ENCODE assay signal across 1 cellular context in the genomic region with DNA sequence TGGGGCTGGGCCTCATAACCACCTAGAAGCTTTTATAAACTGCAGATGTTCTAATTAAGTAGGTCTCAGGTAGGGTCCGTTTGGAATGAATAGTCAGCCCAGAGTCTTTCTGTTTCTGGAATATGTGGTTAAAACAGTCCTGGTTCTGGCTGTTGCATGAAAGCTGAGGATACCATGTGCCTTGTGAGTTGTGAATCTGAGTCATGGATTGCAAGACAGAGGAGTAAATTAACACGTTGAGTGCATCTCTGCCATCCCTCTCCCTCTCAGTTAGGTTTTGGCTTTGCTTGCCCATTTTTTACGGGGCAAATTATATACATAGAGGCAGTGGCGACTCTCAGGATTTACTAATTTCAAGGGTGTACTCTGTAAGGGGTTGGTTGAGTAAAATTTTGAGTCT.
TF ChIP-seq lines count a peak whose summit lies in the region.

No MANE protein-coding gene starts in this region.

TF ChIP-seq in GM12878, 131 proteins besides CTCF, POLR2A, EP300 and RAD21 (continued from another document):
- TF ChIP-seq, protein P1, sequence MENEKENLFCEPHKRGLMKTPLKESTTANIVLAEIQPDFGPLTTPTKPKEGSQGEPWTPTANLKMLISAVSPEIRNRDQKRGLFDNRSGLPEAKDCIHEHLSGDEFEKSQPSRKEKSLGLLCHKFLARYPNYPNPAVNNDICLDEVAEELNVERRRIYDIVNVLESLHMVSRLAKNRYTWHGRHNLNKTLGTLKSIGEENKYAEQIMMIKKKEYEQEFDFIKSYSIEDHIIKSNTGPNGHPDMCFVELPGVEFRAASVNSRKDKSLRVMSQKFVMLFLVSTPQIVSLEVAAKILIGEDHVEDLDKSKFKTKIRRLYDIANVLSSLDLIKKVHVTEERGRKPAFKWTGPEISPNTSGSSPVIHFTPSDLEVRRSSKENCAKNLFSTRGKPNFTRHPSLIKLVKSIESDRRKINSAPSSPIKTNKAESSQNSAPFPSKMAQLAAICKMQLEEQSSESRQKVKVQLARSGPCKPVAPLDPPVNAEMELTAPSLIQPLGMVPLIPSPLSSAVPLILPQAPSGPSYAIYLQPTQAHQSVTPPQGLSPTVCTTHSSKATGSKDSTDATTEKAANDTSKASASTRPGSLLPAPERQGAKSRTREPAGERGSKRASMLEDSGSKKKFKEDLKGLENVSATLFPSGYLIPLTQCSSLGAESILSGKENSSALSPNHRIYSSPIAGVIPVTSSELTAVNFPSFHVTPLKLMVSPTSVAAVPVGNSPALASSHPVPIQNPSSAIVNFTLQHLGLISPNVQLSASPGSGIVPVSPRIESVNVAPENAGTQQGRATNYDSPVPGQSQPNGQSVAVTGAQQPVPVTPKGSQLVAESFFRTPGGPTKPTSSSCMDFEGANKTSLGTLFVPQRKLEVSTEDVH (IDR thresholded peaks at IDR 0.05; ENCODE audit: low read depth, partially characterized antibody): no peak
- TF ChIP-seq HDAC2 (IDR thresholded peaks at IDR 0.05) (no peak), ZNF592 (IDR thresholded peaks at IDR 0.05) (no peak), NFIC (IDR thresholded peaks at IDR 0.05; ENCODE audit: low read depth, low read length) (0 out of 2 replicates have a peak, but pooled peaks have one; percentile 10), ATF7 (IDR thresholded peaks at IDR 0.05; ENCODE audit: low read depth) (0 out of 2 replicates have a peak, but pooled peaks have one; percentile 9), ZNF24 (IDR thresholded peaks at IDR 0.05) (no peak), TAF1 (IDR thresholded peaks at IDR 0.05; ENCODE audit: borderline replicate concordance, low read depth, low read length) (no peak), FOXM1 (IDR thresholded peaks at IDR 0.05; ENCODE audit: low read depth, low read length) (no peak), GATAD2B (conservative IDR thresholded peaks at IDR 0.05; ENCODE audit: low read depth) (0 out of 2 replicates have a peak, but pooled peaks have one; percentile 4), JUNB (IDR thresholded peaks at IDR 0.05) (no peak), MLLT1 (IDR thresholded peaks at IDR 0.05) (no peak), SMARCA5 (IDR thresholded peaks at IDR 0.05) (peak; percentile 36; the same call in 1 of the 2 replicates), ZNF384 (IDR thresholded peaks at IDR 0.05; ENCODE audit: borderline replicate concordance, low read depth, low read length) (no peak), SMAD5 (IDR thresholded peaks at IDR 0.05; ENCODE audit: low read depth) (no peak), NFYA (IDR thresholded peaks at IDR 0.05; ENCODE audit: borderline replicate concordance, low read depth, low read length) (no peak), SREBF2 (IDR thresholded peaks at IDR 0.05; ENCODE audit: low read length) (no peak)
- TF ChIP-seq, protein P2, sequence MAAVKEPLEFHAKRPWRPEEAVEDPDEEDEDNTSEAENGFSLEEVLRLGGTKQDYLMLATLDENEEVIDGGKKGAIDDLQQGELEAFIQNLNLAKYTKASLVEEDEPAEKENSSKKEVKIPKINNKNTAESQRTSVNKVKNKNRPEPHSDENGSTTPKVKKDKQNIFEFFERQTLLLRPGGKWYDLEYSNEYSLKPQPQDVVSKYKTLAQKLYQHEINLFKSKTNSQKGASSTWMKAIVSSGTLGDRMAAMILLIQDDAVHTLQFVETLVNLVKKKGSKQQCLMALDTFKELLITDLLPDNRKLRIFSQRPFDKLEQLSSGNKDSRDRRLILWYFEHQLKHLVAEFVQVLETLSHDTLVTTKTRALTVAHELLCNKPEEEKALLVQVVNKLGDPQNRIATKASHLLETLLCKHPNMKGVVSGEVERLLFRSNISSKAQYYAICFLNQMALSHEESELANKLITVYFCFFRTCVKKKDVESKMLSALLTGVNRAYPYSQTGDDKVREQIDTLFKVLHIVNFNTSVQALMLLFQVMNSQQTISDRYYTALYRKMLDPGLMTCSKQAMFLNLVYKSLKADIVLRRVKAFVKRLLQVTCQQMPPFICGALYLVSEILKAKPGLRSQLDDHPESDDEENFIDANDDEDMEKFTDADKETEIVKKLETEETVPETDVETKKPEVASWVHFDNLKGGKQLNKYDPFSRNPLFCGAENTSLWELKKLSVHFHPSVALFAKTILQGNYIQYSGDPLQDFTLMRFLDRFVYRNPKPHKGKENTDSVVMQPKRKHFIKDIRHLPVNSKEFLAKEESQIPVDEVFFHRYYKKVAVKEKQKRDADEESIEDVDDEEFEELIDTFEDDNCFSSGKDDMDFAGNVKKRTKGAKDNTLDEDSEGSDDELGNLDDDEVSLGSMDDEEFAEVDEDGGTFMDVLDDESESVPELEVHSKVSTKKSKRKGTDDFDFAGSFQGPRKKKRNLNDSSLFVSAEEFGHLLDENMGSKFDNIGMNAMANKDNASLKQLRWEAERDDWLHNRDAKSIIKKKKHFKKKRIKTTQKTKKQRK (IDR thresholded peaks at IDR 0.05; ENCODE audit: low read depth, low read length): no peak
- TF ChIP-seq, protein P3, sequence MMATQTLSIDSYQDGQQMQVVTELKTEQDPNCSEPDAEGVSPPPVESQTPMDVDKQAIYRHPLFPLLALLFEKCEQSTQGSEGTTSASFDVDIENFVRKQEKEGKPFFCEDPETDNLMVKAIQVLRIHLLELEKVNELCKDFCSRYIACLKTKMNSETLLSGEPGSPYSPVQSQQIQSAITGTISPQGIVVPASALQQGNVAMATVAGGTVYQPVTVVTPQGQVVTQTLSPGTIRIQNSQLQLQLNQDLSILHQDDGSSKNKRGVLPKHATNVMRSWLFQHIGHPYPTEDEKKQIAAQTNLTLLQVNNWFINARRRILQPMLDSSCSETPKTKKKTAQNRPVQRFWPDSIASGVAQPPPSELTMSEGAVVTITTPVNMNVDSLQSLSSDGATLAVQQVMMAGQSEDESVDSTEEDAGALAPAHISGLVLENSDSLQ (IDR thresholded peaks at IDR 0.05): no peak
- TF ChIP-seq, protein P4, sequence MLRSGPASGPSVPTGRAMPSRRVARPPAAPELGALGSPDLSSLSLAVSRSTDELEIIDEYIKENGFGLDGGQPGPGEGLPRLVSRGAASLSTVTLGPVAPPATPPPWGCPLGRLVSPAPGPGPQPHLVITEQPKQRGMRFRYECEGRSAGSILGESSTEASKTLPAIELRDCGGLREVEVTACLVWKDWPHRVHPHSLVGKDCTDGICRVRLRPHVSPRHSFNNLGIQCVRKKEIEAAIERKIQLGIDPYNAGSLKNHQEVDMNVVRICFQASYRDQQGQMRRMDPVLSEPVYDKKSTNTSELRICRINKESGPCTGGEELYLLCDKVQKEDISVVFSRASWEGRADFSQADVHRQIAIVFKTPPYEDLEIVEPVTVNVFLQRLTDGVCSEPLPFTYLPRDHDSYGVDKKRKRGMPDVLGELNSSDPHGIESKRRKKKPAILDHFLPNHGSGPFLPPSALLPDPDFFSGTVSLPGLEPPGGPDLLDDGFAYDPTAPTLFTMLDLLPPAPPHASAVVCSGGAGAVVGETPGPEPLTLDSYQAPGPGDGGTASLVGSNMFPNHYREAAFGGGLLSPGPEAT (IDR thresholded peaks at IDR 0.05; ENCODE audit: low read depth): 0 out of 2 replicates have a peak, but pooled peaks have one; percentile 47
